Comparison of ENCODE assay signal across 8 cellular contexts in genomic region chr14:99603965-99604765, GRCh38.
DNase-seq lines count a peak whose midpoint lies in the region; ATAC-seq lines count a peak whose summit lies in the region.

TSS of gene CCDC85C (minus strand) at chr14:99604207. CDS start at chr14:99603959, 248 bp downstream.

- H3K4me3 Mint-ChIP-seq in central memory CD8-positive, alpha-beta T cell: peak within 1 kb of the TSS; percentile 93

- peaks cover 28% of the 10 kb centered on the region for H3K79me2 ChIP-seq in ACC112 (ENCODE audit: control insufficient read depth, insufficient read depth, low read length, unreplicated experiment)

- DNase-seq in NCI-H2227 (lab: John Stamatoyannopoulos, UW; ENCODE audit: unreplicated experiment) (peak; percentile 97), inferior parietal cortex (ENCODE audit: extremely low spot score) (peak; percentile 87), smooth muscle cell of the brain vasculature (ENCODE audit: low read depth, low spot score) (peak; percentile 71)
- DNase-seq in central memory CD8-positive, alpha-beta T cell (ENCODE audit: low spot score in 2 of 2): peak; percentile 89 to 94

- H3K4me3 ChIP-seq in ACC112 (ENCODE audit: low read depth, low read length): peak within 1 kb of the TSS; percentile 96

- H3K27ac ChIP-seq in ACC112 (ENCODE audit: low read depth, low read length): peak within 1 kb of the TSS; percentile 43; the same call in 1 of the 2 replicates

- peak within 1 kb of the TSS; percentile 94 for H3K27ac Mint-ChIP-seq in central memory CD8-positive, alpha-beta T cell (ENCODE audit: low read depth)

- ATAC-seq in GM18873 (IDR thresholded peaks at IDR 0.05; ENCODE audit: low FRiP score, unreplicated experiment) (peak; percentile 46), HG03135 (IDR thresholded peaks at IDR 0.05; ENCODE audit: unreplicated experiment) (peak; percentile 92)
- ATAC-seq in activated CD4-positive, CD25-positive, alpha-beta regulatory T cell treated with anti-CD3 and anti-CD28 coated beads, Interleukin-2, amount 50 U/mL, for 24 hours: peak; percentile 92 to 94
- ATAC-seq in central memory CD8-positive, alpha-beta T cell (replicated peaks; ENCODE audit: extremely low read depth, poor library complexity, severe bottlenecking): peak; percentile 95

- H3K36me3 Mint-ChIP-seq in central memory CD8-positive, alpha-beta T cell (ENCODE audit: insufficient read depth): peaks cover 7% of the 10 kb centered on the region

- H3K27me3 Mint-ChIP-seq in central memory CD8-positive, alpha-beta T cell: no peaks in the 10 kb centered on the region

- no peaks in the 10 kb centered on the region for H3K27me3 ChIP-seq in ACC112 (ENCODE audit: insufficient read depth, low read length)

- H3K36me3 ChIP-seq in ACC112 (ENCODE audit: insufficient read depth, low read length): no peaks in the 10 kb centered on the region

- no peaks in the 10 kb centered on the region for H3K9me3 Mint-ChIP-seq in central memory CD8-positive, alpha-beta T cell

- H2AFZ ChIP-seq in ACC112 (ENCODE audit: low read length, unreplicated experiment): peak within 1 kb of the TSS; percentile 94

- peaks cover 36% of the 10 kb centered on the region for H3K4me1 Mint-ChIP-seq in central memory CD8-positive, alpha-beta T cell

- peaks cover 18% of the 10 kb centered on the region for H3K4me1 ChIP-seq in ACC112 (ENCODE audit: control insufficient read depth, insufficient read depth, low read length, unreplicated experiment)

Comparison
In these comparisons a context has a peak if more than half of its experiments do, and no peak if none do; other contexts are left out.
1. Peak in every context shown above with its lines: DNase-seq, ATAC-seq, H3K4me3 ChIP-seq and H3K27ac ChIP-seq.